Comparison of ENCODE assay signal across 1 cellular context in the genomic region with DNA sequence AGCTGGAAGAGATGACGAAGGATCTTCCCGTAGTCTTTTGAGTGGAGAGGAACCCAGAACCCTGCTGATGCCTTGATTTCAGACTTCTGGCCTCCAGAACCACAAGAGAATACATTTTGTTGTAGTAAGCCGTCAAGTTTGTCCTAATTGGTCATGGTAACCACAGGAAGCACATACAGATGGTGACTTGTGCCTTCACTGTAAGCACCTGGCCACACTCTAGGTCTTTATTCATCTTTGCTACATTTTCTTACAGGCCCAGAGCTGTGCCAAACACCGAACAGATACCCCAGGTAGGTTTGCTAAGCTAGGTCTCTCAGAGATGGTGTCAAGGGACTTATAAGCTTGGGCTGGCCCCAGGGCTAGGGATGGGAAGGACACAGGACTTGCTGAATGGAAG.
TF ChIP-seq lines count a peak whose summit lies in the region.

No MANE protein-coding gene starts in this region.

TF ChIP-seq in HepG2, 621 proteins besides CTCF, POLR2A, EP300 and RAD21:
- TF ChIP-seq ZKSCAN5 (CRISPR knock-in tag; IDR thresholded peaks at IDR 0.05), result no peak
- TF ChIP-seq, protein P1, sequence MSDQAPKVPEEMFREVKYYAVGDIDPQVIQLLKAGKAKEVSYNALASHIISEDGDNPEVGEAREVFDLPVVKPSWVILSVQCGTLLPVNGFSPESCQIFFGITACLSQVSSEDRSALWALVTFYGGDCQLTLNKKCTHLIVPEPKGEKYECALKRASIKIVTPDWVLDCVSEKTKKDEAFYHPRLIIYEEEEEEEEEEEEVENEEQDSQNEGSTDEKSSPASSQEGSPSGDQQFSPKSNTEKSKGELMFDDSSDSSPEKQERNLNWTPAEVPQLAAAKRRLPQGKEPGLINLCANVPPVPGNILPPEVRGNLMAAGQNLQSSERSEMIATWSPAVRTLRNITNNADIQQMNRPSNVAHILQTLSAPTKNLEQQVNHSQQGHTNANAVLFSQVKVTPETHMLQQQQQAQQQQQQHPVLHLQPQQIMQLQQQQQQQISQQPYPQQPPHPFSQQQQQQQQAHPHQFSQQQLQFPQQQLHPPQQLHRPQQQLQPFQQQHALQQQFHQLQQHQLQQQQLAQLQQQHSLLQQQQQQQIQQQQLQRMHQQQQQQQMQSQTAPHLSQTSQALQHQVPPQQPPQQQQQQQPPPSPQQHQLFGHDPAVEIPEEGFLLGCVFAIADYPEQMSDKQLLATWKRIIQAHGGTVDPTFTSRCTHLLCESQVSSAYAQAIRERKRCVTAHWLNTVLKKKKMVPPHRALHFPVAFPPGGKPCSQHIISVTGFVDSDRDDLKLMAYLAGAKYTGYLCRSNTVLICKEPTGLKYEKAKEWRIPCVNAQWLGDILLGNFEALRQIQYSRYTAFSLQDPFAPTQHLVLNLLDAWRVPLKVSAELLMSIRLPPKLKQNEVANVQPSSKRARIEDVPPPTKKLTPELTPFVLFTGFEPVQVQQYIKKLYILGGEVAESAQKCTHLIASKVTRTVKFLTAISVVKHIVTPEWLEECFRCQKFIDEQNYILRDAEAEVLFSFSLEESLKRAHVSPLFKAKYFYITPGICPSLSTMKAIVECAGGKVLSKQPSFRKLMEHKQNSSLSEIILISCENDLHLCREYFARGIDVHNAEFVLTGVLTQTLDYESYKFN (CRISPR knock-in tag; conservative IDR thresholded peaks at IDR 0.05), result no peak
- no peak for TF ChIP-seq ZNF446 (CRISPR knock-in tag; IDR thresholded peaks at IDR 0.05)
- TF ChIP-seq CBX5 (CRISPR knock-in tag; IDR thresholded peaks at IDR 0.05; ENCODE audit: borderline replicate concordance), result no peak
- TF ChIP-seq, protein P2, sequence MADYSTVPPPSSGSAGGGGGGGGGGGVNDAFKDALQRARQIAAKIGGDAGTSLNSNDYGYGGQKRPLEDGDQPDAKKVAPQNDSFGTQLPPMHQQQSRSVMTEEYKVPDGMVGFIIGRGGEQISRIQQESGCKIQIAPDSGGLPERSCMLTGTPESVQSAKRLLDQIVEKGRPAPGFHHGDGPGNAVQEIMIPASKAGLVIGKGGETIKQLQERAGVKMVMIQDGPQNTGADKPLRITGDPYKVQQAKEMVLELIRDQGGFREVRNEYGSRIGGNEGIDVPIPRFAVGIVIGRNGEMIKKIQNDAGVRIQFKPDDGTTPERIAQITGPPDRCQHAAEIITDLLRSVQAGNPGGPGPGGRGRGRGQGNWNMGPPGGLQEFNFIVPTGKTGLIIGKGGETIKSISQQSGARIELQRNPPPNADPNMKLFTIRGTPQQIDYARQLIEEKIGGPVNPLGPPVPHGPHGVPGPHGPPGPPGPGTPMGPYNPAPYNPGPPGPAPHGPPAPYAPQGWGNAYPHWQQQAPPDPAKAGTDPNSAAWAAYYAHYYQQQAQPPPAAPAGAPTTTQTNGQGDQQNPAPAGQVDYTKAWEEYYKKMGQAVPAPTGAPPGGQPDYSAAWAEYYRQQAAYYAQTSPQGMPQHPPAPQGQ (CRISPR knock-in tag; IDR thresholded peaks at IDR 0.05; ENCODE audit: borderline replicate concordance), result no peak
- TF ChIP-seq, protein P3, sequence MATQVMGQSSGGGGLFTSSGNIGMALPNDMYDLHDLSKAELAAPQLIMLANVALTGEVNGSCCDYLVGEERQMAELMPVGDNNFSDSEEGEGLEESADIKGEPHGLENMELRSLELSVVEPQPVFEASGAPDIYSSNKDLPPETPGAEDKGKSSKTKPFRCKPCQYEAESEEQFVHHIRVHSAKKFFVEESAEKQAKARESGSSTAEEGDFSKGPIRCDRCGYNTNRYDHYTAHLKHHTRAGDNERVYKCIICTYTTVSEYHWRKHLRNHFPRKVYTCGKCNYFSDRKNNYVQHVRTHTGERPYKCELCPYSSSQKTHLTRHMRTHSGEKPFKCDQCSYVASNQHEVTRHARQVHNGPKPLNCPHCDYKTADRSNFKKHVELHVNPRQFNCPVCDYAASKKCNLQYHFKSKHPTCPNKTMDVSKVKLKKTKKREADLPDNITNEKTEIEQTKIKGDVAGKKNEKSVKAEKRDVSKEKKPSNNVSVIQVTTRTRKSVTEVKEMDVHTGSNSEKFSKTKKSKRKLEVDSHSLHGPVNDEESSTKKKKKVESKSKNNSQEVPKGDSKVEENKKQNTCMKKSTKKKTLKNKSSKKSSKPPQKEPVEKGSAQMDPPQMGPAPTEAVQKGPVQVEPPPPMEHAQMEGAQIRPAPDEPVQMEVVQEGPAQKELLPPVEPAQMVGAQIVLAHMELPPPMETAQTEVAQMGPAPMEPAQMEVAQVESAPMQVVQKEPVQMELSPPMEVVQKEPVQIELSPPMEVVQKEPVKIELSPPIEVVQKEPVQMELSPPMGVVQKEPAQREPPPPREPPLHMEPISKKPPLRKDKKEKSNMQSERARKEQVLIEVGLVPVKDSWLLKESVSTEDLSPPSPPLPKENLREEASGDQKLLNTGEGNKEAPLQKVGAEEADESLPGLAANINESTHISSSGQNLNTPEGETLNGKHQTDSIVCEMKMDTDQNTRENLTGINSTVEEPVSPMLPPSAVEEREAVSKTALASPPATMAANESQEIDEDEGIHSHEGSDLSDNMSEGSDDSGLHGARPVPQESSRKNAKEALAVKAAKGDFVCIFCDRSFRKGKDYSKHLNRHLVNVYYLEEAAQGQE (IDR thresholded peaks at IDR 0.05; ENCODE audit: borderline replicate concordance in 1 of 2, low read depth in 1 of 2, low read length in 2 of 2), result no peak
- TF ChIP-seq KAT7 (CRISPR knock-in tag; IDR thresholded peaks at IDR 0.05; ENCODE audit: borderline replicate concordance), result no peak
- no peak for TF ChIP-seq ZNF670 (CRISPR knock-in tag; IDR thresholded peaks at IDR 0.05; ENCODE audit: borderline replicate concordance)
- TF ChIP-seq ZBTB39 (CRISPR knock-in tag; IDR thresholded peaks at IDR 0.05), result no peak
- no peak for TF ChIP-seq ZNF256 (CRISPR knock-in tag; conservative IDR thresholded peaks at IDR 0.05)
- TF ChIP-seq ZFP36L2 (CRISPR knock-in tag; IDR thresholded peaks at IDR 0.05), result no peak
- no peak for TF ChIP-seq SALL2 (CRISPR knock-in tag; IDR thresholded peaks at IDR 0.05)
- no peak for TF ChIP-seq PBX3 (CRISPR knock-in tag; IDR thresholded peaks at IDR 0.05; ENCODE audit: borderline replicate concordance)
- peak; percentile 59 for TF ChIP-seq POLR2G (IDR thresholded peaks at IDR 0.05; ENCODE audit: low read depth, low read length)
- TF ChIP-seq CENPX (CRISPR knock-in tag; IDR thresholded peaks at IDR 0.05), result no peak
- TF ChIP-seq ZNF784 (CRISPR knock-in tag; IDR thresholded peaks at IDR 0.05; ENCODE audit: borderline replicate concordance), result no peak
- peak; percentile 77; the same call in 1 of the 2 replicates for TF ChIP-seq RBFOX2 (IDR thresholded peaks at IDR 0.05; ENCODE audit: low read depth, low read length)
TF ChIP-seq in HepG2: peak in this region for 2.
